12 cellular contexts compared by ENCODE assay signal in genomic region chr4:21304061-21304541, GRCh38.
DNase-seq lines count a peak whose midpoint lies in the region; ATAC-seq and TF ChIP-seq lines count a peak whose summit lies in the region.
"Had no signal": no experiment of that assay in that cellular context is flagged by ENCODE, and none has a peak within 500 bp of the region (broad histone marks: within the 10 kb centered on the region; RNA-seq: fewer than 3 reads in every experiment).

No MANE protein-coding gene starts in this region.

- peak overlapping the region; percentile 78 to 90 (median 87) for H3K4me3 Mint-ChIP-seq in brain
- H3K4me3 Mint-ChIP-seq in type B pancreatic cell, result peak overlapping the region; percentile 86
- H3K4me3 Mint-ChIP-seq: activated B cell treated with CpG ODN at 0.5 μM for 24 hours; activated T-helper 17 cell treated with anti-CD3 and anti-CD28 coated beads, Interleukin-2, amount 50 U/mL, for 72 hours had no signal

- peak; percentile 60 for DNase-seq in Right ventricle myocardium inferior (ENCODE audit: missing footprints)
- no peak for DNase-seq in Right ventricle myocardium superior
- DNase-seq in kidney epithelial cell (ENCODE audit: low read depth), result no peak
- DNase-seq in type B pancreatic cell (ENCODE audit: extremely low spot score, unreplicated experiment), result no peak
- no peak for DNase-seq in activated CD4-positive, alpha-beta T cell treated with anti-CD3 and anti-CD28 coated beads for 48 hours
- DNase-seq: activated B cell treated with CpG ODN at 0.5 μM for 24 hours, psoas muscle had no signal

- no peaks in the 10 kb centered on the region for H3K36me3 ChIP-seq in kidney epithelial cell (ENCODE audit: control insufficient read depth, insufficient read depth, low read length)

- H3K27me3 Mint-ChIP-seq in brain (peaks cover 24% of the 10 kb centered on the region), type B pancreatic cell (peaks cover 76% of the 10 kb centered on the region)

- H3K9me3 Mint-ChIP-seq in brain (no peaks in the 10 kb centered on the region), type B pancreatic cell (no peaks in the 10 kb centered on the region)
- H3K9me3 Mint-ChIP-seq: activated T-helper 17 cell treated with anti-CD3 and anti-CD28 coated beads, Interleukin-2, amount 50 U/mL, for 72 hours had no signal

- H3K4me1 Mint-ChIP-seq in brain (peaks cover 27% of the 10 kb centered on the region), type B pancreatic cell (ENCODE audit: unreplicated experiment) (peaks cover 4% of the 10 kb centered on the region)
- H3K4me1 Mint-ChIP-seq: activated B cell treated with CpG ODN at 0.5 μM for 24 hours; activated T-helper 17 cell treated with anti-CD3 and anti-CD28 coated beads, Interleukin-2, amount 50 U/mL, for 72 hours had no signal

- H3K4me3 ChIP-seq in kidney epithelial cell (ENCODE audit: low read depth, low read length), result peak overlapping the region; percentile 35
- H3K4me3 ChIP-seq: coronary artery, psoas muscle had no signal

- no peak for TF ChIP-seq CTCF in brain (conservative IDR thresholded peaks at IDR 0.05)
- TF ChIP-seq CTCF in kidney epithelial cell (IDR thresholded peaks at IDR 0.05; ENCODE audit: insufficient read depth, low read length, poor library complexity, severe bottlenecking), result no peak
- no peak for TF ChIP-seq CTCF in type B pancreatic cell (conservative IDR thresholded peaks at IDR 0.05)

- ATAC-seq in Right ventricle myocardium inferior (no peak), Right ventricle myocardium superior (ENCODE audit: poor library complexity) (no peak), HG03439 (IDR thresholded peaks at IDR 0.05; ENCODE audit: unreplicated experiment) (no peak), HG02610 (IDR thresholded peaks at IDR 0.05; ENCODE audit: unreplicated experiment) (no peak)
- ATAC-seq: activated T-helper 17 cell treated with anti-CD3 and anti-CD28 coated beads, Interleukin-2, amount 50 U/mL, for 72 hours; psoas muscle had no signal

- H3K36me3 Mint-ChIP-seq in brain (no peaks in the 10 kb centered on the region), type B pancreatic cell (no peaks in the 10 kb centered on the region)

- peaks cover 10% of the 10 kb centered on the region for H3K27me3 ChIP-seq in kidney epithelial cell (ENCODE audit: control insufficient read depth, insufficient read depth, low read length)

- peak overlapping the region in 4 of 5 experiments; percentile 1 to 69 (median 36) for H3K27ac Mint-ChIP-seq in brain
- H3K27ac Mint-ChIP-seq in type B pancreatic cell, result no peak overlapping the region
- H3K27ac Mint-ChIP-seq: activated B cell treated with CpG ODN at 0.5 μM for 24 hours; activated T-helper 17 cell treated with anti-CD3 and anti-CD28 coated beads, Interleukin-2, amount 50 U/mL, for 72 hours had no signal

- intact Hi-C loops in Right ventricle myocardium inferior (cut with DNase I), result no loop called here
- intact Hi-C loops in Right ventricle myocardium superior (cut with DNase I), result no loop called here
